12 cellular contexts compared by ENCODE assay signal in the genomic region with DNA sequence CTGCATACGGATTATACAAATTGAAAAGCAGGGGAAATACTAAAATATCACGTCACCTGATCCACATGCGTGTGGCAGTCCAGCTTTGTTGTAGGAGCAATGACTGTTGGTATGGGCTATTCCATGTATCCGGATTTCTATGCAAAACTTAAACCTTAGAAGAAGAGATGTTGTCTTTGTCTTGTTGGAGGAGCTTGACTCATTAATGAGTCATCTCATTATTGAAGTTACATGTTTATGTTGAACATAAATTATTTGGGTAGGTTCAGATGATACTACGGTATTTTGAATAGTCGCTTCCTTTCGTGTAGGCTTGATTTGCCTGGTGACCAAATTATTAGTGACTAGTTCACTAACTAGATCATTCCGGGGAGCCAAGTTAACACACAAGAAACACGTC. TPM values are rescaled to one million over a fixed set of nuclear protein-coding genes. Genes with fewer than 3 reads are reported as not detected.
DNase-seq lines count a peak whose midpoint lies in the region; ATAC-seq, FAIRE-seq and TF ChIP-seq lines count a peak whose summit lies in the region.
"Had no signal": no experiment of that assay in that cellular context is flagged by ENCODE, and none has a peak within 500 bp of the region (broad histone marks: within the 10 kb centered on the region; RNA-seq: fewer than 3 reads in every experiment).

No MANE protein-coding gene starts in this region.

- 0 out of 4 replicates have a peak overlapping the region, but pooled peaks of 1 of the 2 experiments have one; percentile 87 for H3K4me3 ChIP-seq in SK-N-SH (ENCODE audit: low read depth in 2 of 2, low read length in 1 of 2)
- H3K4me3 ChIP-seq in MM.1S (ENCODE audit: low read length): no peak overlapping the region; the same call in 1 of the 2 replicates
- no peak overlapping the region for H3K4me3 ChIP-seq in bronchial epithelial cell (ENCODE audit: low read depth, low read length)
- H3K4me3 ChIP-seq in neuronal stem cell (ENCODE audit: low read length in 2 of 2): no peak overlapping the region

- no peak overlapping the region for H3K14ac ChIP-seq in neuronal stem cell (ENCODE audit: low read length)

- no peak overlapping the region for H3K4ac ChIP-seq in neuronal stem cell (ENCODE audit: low read length)

- no peak overlapping the region for H4K91ac ChIP-seq in neuronal stem cell (ENCODE audit: low read depth, low read length, poor library complexity)

- FAIRE-seq in bronchial epithelial cell (lab: Jason Lieb, UNC): no peak
- FAIRE-seq: TTC549 had no signal

- peaks cover 16 to 19% of the 10 kb centered on the region in 2 experiments for H3K36me3 ChIP-seq in SK-N-SH (replicated peaks in 1 of 2; ENCODE audit: control insufficient read depth in 1 of 2, insufficient read depth in 2 of 2, low read length in 1 of 2)
- H3K36me3 ChIP-seq in MM.1S (replicated peaks; ENCODE audit: insufficient read depth, low read length): peaks cover 7% of the 10 kb centered on the region; the same call in 1 of the 2 replicates
- peaks cover 1% of the 10 kb centered on the region for H3K36me3 ChIP-seq in bronchial epithelial cell (ENCODE audit: control insufficient read depth, insufficient read depth, low read length)
- peaks cover 7 to 29% of the 10 kb centered on the region in 2 donors for H3K36me3 ChIP-seq in neuronal stem cell (replicated peaks in 1 of 2; ENCODE audit: control insufficient read depth in 2 of 2, insufficient read depth in 2 of 2, low read length in 2 of 2)

- no peak overlapping the region for H4K8ac ChIP-seq in neuronal stem cell (ENCODE audit: low read depth, low read length)

- no peak overlapping the region for H3K23ac ChIP-seq in neuronal stem cell (ENCODE audit: low read depth, low read length, poor library complexity)

- no peak for DNase-seq in SK-N-SH
- DNase-seq in MM.1S: no peak
- peak; percentile 50 for DNase-seq in bronchial epithelial cell (ENCODE audit: low read depth)
- DNase-seq in neuronal stem cell (ENCODE audit: low spot score): no peak
- no peak for DNase-seq in Ammon's horn (ENCODE audit: low spot score)
- DNase-seq in GM19240 (ENCODE audit: insufficient read length, low spot score): no peak

- peaks cover 3% of the 10 kb centered on the region for H3K79me1 ChIP-seq in neuronal stem cell (ENCODE audit: low read depth, low read length)

- H3K4me2 ChIP-seq in SK-N-SH (peak overlapping the region; percentile 83), MM.1S (ENCODE audit: low read depth, low read length) (peak overlapping the region; percentile 69; the same call in 1 of the 2 replicates), neuronal stem cell (ENCODE audit: insufficient read depth, low read length, poor library complexity, severe bottlenecking) (no peak overlapping the region)

- H3K9me2 ChIP-seq in SK-N-SH (no peaks in the 10 kb centered on the region), MM.1S (replicated peaks; ENCODE audit: insufficient read depth, low read length) (no peaks in the 10 kb centered on the region)

- no peak overlapping the region for H2BK5ac ChIP-seq in neuronal stem cell (ENCODE audit: low read length)

- H3F3A ChIP-seq in SK-N-SH (replicated peaks; ENCODE audit: insufficient read depth) (no peaks in the 10 kb centered on the region), MM.1S (ENCODE audit: insufficient read depth, low read length) (no peaks in the 10 kb centered on the region)

- H3K79me2 ChIP-seq in SK-N-SH (ENCODE audit: insufficient read depth): peaks cover 29% of the 10 kb centered on the region
- peaks cover 36% of the 10 kb centered on the region for H3K79me2 ChIP-seq in MM.1S (ENCODE audit: low read length)

- H2AFZ ChIP-seq in SK-N-SH (ENCODE audit: low read depth) (peak overlapping the region; percentile 93; the same call in 1 of the 2 replicates), MM.1S (ENCODE audit: low read length) (peak overlapping the region; percentile 99), neuronal stem cell (ENCODE audit: low read length) (peak overlapping the region; percentile 95)

- TF ChIP-seq EP300 in SK-N-SH (IDR thresholded peaks at IDR 0.05; ENCODE audit: borderline replicate concordance in 1 of 2, low read depth in 1 of 2, low read length in 1 of 2): no peak

- no peak overlapping the region for H2AK5ac ChIP-seq in neuronal stem cell (ENCODE audit: low read depth, low read length)

- peaks cover 0 to 9% of the 10 kb centered on the region in 2 experiments; a peak in 2 of 4 replicates for H3K4me1 ChIP-seq in SK-N-SH (ENCODE audit: control insufficient read depth in 1 of 2, insufficient read depth in 2 of 2, low read depth in 1 of 2, low read length in 1 of 2)
- H3K4me1 ChIP-seq in MM.1S (ENCODE audit: low read length): peaks cover 11% of the 10 kb centered on the region; the same call in 1 of the 2 replicates
- H3K4me1 ChIP-seq in neuronal stem cell (ENCODE audit: control insufficient read depth in 2 of 2, insufficient read depth in 1 of 2, low read depth in 1 of 2, low read length in 2 of 2): no peaks in the 10 kb centered on the region

- H2BK120ac ChIP-seq in neuronal stem cell (ENCODE audit: low read depth, low read length): no peak overlapping the region

- H2BK12ac ChIP-seq in neuronal stem cell (ENCODE audit: low read length): no peak overlapping the region

- H3K27me3 ChIP-seq in SK-N-SH (ENCODE audit: insufficient read depth) (no peaks in the 10 kb centered on the region), MM.1S (replicated peaks; ENCODE audit: insufficient read depth, low read length) (no peaks in the 10 kb centered on the region), bronchial epithelial cell (ENCODE audit: control insufficient read depth, insufficient read depth, low read length) (no peaks in the 10 kb centered on the region), neuronal stem cell (ENCODE audit: control insufficient read depth in 3 of 3, insufficient read depth in 3 of 3, low read depth in 1 of 3, low read length in 3 of 3) (peaks cover 0 to 4% (median 0%) of the 10 kb centered on the region in 3 experiments)
- H3K27me3 ChIP-seq: adrenal gland had no signal

- H3K9ac ChIP-seq in SK-N-SH (no peak overlapping the region), MM.1S (ENCODE audit: low read length) (no peak overlapping the region), neuronal stem cell (ENCODE audit: low read depth, low read length, poor library complexity) (no peak overlapping the region)

- H4K20me1 ChIP-seq in SK-N-SH (ENCODE audit: insufficient read depth) (no peaks in the 10 kb centered on the region), MM.1S (ENCODE audit: insufficient read depth, low read length) (no peaks in the 10 kb centered on the region)

- WGBS in SK-N-SH (ENCODE audit: low lambda C conversion rate): 72% methylated on average over 9 of the region's 9 CpGs
- no CpG with 5 or more reads among the region's 9 CpGs for WGBS in neuronal stem cell (ENCODE audit: extremely low coverage in 2 of 2, insufficient read length in 2 of 2, insufficient replicate concordance in 1 of 2), 2 donors

- ATAC-seq in SK-N-SH treated with all-trans-retinoic acid at 6 μM for 48 hours: no peak
- ATAC-seq in GM21381 (IDR thresholded peaks at IDR 0.05; ENCODE audit: unreplicated experiment): no peak

- CTCF ChIA-PET in SK-N-SH (lab: Yijun Ruan, JAX): interaction anchor here (0.8 to 5.8 kb wide), 19 partner anchors 9 to 669 kb away, joined by 3 to 78 read pairs (median 5); no protein-coding TSS in a partner anchor

- H3K9me3 ChIP-seq in SK-N-SH (no peaks in the 10 kb centered on the region), MM.1S (replicated peaks; ENCODE audit: insufficient read depth, low read length) (no peaks in the 10 kb centered on the region), neuronal stem cell (replicated peaks in 1 of 2; ENCODE audit: control insufficient read depth in 2 of 2, insufficient read depth in 1 of 2, low read depth in 1 of 2, low read length in 2 of 2) (no peaks in the 10 kb centered on the region)
- H3K9me3 ChIP-seq: adrenal gland had no signal

- TF ChIP-seq CTCF in SK-N-SH (IDR thresholded peaks at IDR 0.05) (no peak), MM.1S (IDR thresholded peaks at IDR 0.05; ENCODE audit: low read length) (no peak), bronchial epithelial cell (IDR thresholded peaks at IDR 0.05; ENCODE audit: insufficient read depth, low read length, severe bottlenecking) (no peak)

- no peak overlapping the region for H3K27ac ChIP-seq in SK-N-SH (ENCODE audit: low read depth in 2 of 2, low read length in 1 of 2)
- no peak overlapping the region for H3K27ac ChIP-seq in MM.1S (ENCODE audit: low read length)
- no peak overlapping the region for H3K27ac ChIP-seq in neuronal stem cell (replicated peaks; ENCODE audit: low read length)

- H3K18ac ChIP-seq in neuronal stem cell (ENCODE audit: low read length): no peak overlapping the region

- no peak for TF ChIP-seq RAD21 in SK-N-SH (IDR thresholded peaks at IDR 0.05; ENCODE audit: low read length)

- H2BK15ac ChIP-seq in neuronal stem cell (ENCODE audit: low read length): no peak overlapping the region

- POLR2A ChIA-PET in SK-N-SH (lab: Yijun Ruan, JAX): no interaction called here

TF ChIP-seq in SK-N-SH, 30 proteins besides CTCF, POLR2A, EP300 and RAD21:
- TF ChIP-seq RFX5 (IDR thresholded peaks at IDR 0.05; ENCODE audit: low read length) (no peak), FOSL2 (IDR thresholded peaks at IDR 0.05; ENCODE audit: borderline replicate concordance, low read depth) (peak; percentile 30; the same call in 1 of the 2 replicates)

TF ChIP-seq in SK-N-SH treated with all-trans-retinoic acid at 6 μM for 48 hours, 23 proteins besides CTCF, POLR2A, EP300 and RAD21 (continues in another document):
- TF ChIP-seq ZFP30 (CRISPR knock-in tag; IDR thresholded peaks at IDR 0.05) (no peak), SNAI2 (CRISPR knock-in tag; IDR thresholded peaks at IDR 0.05) (no peak), ZFP3 (CRISPR knock-in tag; IDR thresholded peaks at IDR 0.05) (no peak)

RNA-seq across cellular contexts. Expression of a gene that starts 0.8 kb away (rescaled TPM):
- polyA plus RNA-seq in SK-N-SH (2012; rRNA removed): 17.9 and 19.6 TPM in 2 replicates
- 21.4 and 26.2 TPM in 2 replicates for polyA plus RNA-seq in SK-N-SH (2012; cell fraction: cytosol; rRNA removed)
- polyA plus RNA-seq in SK-N-SH (2012; cell fraction: nucleus; rRNA removed): 16.9 and 22.3 TPM in 2 replicates
- total RNA-seq in bronchial epithelial cell: 10.6 and 15.8 TPM in 2 replicates
- 66.7 TPM for polyA plus RNA-seq in neuronal stem cell (2013, experiment 1 of 2)
- polyA plus RNA-seq in neuronal stem cell (2013, experiment 2 of 2): 65.7 TPM

RNA-seq across cellular contexts. Expression of a gene that starts 25.7 kb away (rescaled TPM):
- polyA plus RNA-seq in SK-N-SH (2012; rRNA removed): not detected in 2 replicates
- polyA plus RNA-seq in SK-N-SH (2012; cell fraction: cytosol; rRNA removed): 0.05 TPM in 1 of 2 replicates, not detected in the other
- polyA plus RNA-seq in SK-N-SH (2012; cell fraction: nucleus; rRNA removed): not detected in 2 replicates
- total RNA-seq in bronchial epithelial cell: 0.13 TPM in 1 of 2 replicates, not detected in the other
- polyA plus RNA-seq in neuronal stem cell (2013, experiment 1 of 2): not detected
- polyA plus RNA-seq in neuronal stem cell (2013, experiment 2 of 2): not detected
- total RNA-seq: A673, adrenal gland, renal cortical epithelial cell had no signal
- polyA plus RNA-seq: adrenal gland had no signal
